9 cellular contexts compared by ENCODE assay signal in genomic region chr3:122858373-122858772, GRCh38.
DNase-seq lines count a peak whose midpoint lies in the region; ATAC-seq, FAIRE-seq and TF ChIP-seq lines count a peak whose summit lies in the region.
"Had no signal": no experiment of that assay in that cellular context is flagged by ENCODE, and none has a peak within 500 bp of the region (broad histone marks: within the 10 kb centered on the region; RNA-seq: fewer than 3 reads in every experiment).

No MANE protein-coding gene starts in this region.

- H3K4me1 ChIP-seq in cardiac muscle cell (ENCODE audit: low read depth) (no peaks in the 10 kb centered on the region), right cardiac atrium (ENCODE audit: control insufficient read depth, insufficient read depth, low read length) (no peaks in the 10 kb centered on the region), upper lobe of right lung (no peaks in the 10 kb centered on the region), suprapubic skin (no peaks in the 10 kb centered on the region)

- H3K27me3 ChIP-seq in cardiac muscle cell (no peaks in the 10 kb centered on the region), right cardiac atrium (ENCODE audit: control insufficient read depth, insufficient read depth) (no peaks in the 10 kb centered on the region), upper lobe of right lung (no peaks in the 10 kb centered on the region), suprapubic skin (no peaks in the 10 kb centered on the region)

- no peak overlapping the region for H3K27ac Mint-ChIP-seq in activated naive CD8-positive, alpha-beta T cell treated with anti-CD3 and anti-CD28 coated beads for 36 hours
- H3K27ac Mint-ChIP-seq: T-helper 1 cell treated with Interleukin-12 subunit alpha and Interleukin-12 subunit beta and Interleukin-4 antibody, amounts not matched to agents 30 μg/mL and 1 μg/mL, for 36 hours had no signal

- DNase-seq in cardiac muscle cell (ENCODE audit: low read depth in 1 of 2, low spot score in 1 of 2) (peak in 1 of 2 donors; percentile 58), right cardiac atrium (no peak), RCC 7860 (ENCODE audit: low spot score) (peak; percentile 18), fibroblast of villous mesenchyme (ENCODE audit: low read depth) (peak; percentile 26), upper lobe of right lung (no peak), suprapubic skin (ENCODE audit: low spot score in 2 of 2) (no peak)
- no peak for DNase-seq in activated naive CD8-positive, alpha-beta T cell treated with anti-CD3 and anti-CD28 coated beads for 36 hours

- H3K27ac ChIP-seq in cardiac muscle cell (no peak overlapping the region), right cardiac atrium (ENCODE audit: low read length) (no peak overlapping the region), upper lobe of right lung (no peak overlapping the region), suprapubic skin (no peak overlapping the region)

- TF ChIP-seq EP300 in suprapubic skin (IDR thresholded peaks at IDR 0.05): no peak

- TF ChIP-seq POLR2A in suprapubic skin (IDR thresholded peaks at IDR 0.05): no peak

- TF ChIP-seq CTCF in cardiac muscle cell (IDR thresholded peaks at IDR 0.05; ENCODE audit: low read depth, low read length) (peak; percentile 47), fibroblast of villous mesenchyme (IDR thresholded peaks at IDR 0.05; ENCODE audit: insufficient read depth, low read depth, low read length) (peak; percentile 23), upper lobe of right lung (IDR thresholded peaks at IDR 0.05) (peak; percentile 41), suprapubic skin (IDR thresholded peaks at IDR 0.05) (no peak)

- no peak for ATAC-seq in right cardiac atrium
- ATAC-seq in upper lobe of right lung: no peak
- ATAC-seq in GM21360 (IDR thresholded peaks at IDR 0.05; ENCODE audit: unreplicated experiment): no peak

- intact Hi-C loops in right cardiac atrium (cut with DNase I): no loop called here
- intact Hi-C loops in upper lobe of right lung (cut with DNase I): no loop called here

- H3K4me1 Mint-ChIP-seq in activated naive CD8-positive, alpha-beta T cell treated with anti-CD3 and anti-CD28 coated beads for 36 hours: peaks cover 10% of the 10 kb centered on the region

- no peaks in the 10 kb centered on the region for H3K27me3 Mint-ChIP-seq in activated naive CD8-positive, alpha-beta T cell treated with anti-CD3 and anti-CD28 coated beads for 36 hours

- H3K9me3 ChIP-seq in cardiac muscle cell (ENCODE audit: low read depth) (no peaks in the 10 kb centered on the region), right cardiac atrium (ENCODE audit: control insufficient read depth, low read length) (no peaks in the 10 kb centered on the region), upper lobe of right lung (no peaks in the 10 kb centered on the region), suprapubic skin (no peaks in the 10 kb centered on the region)

- H3K4me3 Mint-ChIP-seq in activated naive CD8-positive, alpha-beta T cell treated with anti-CD3 and anti-CD28 coated beads for 36 hours: no peak overlapping the region
- H3K4me3 Mint-ChIP-seq: T-helper 1 cell treated with Interleukin-12 subunit alpha and Interleukin-12 subunit beta and Interleukin-4 antibody, amounts not matched to agents 30 μg/mL and 1 μg/mL, for 36 hours had no signal

- WGBS in right cardiac atrium: 89% methylated on average over 1 of the region's 1 CpG
- WGBS in suprapubic skin: 93% methylated on average over 1 of the region's 1 CpG

- no peaks in the 10 kb centered on the region for H3K9me3 Mint-ChIP-seq in activated naive CD8-positive, alpha-beta T cell treated with anti-CD3 and anti-CD28 coated beads for 36 hours
- H3K9me3 Mint-ChIP-seq: T-helper 1 cell treated with Interleukin-12 subunit alpha and Interleukin-12 subunit beta and Interleukin-4 antibody, amounts not matched to agents 30 μg/mL and 1 μg/mL, for 36 hours had no signal

- H3K4me3 ChIP-seq in cardiac muscle cell (no peak overlapping the region), right cardiac atrium (ENCODE audit: low read length) (no peak overlapping the region), fibroblast of villous mesenchyme (ENCODE audit: low read depth, low read length) (no peak overlapping the region), upper lobe of right lung (no peak overlapping the region), suprapubic skin (no peak overlapping the region)

- H3K36me3 Mint-ChIP-seq in activated naive CD8-positive, alpha-beta T cell treated with anti-CD3 and anti-CD28 coated beads for 36 hours: peaks cover 5% of the 10 kb centered on the region

- no peaks in the 10 kb centered on the region for H3K36me3 ChIP-seq in cardiac muscle cell
- peaks cover 22% of the 10 kb centered on the region for H3K36me3 ChIP-seq in upper lobe of right lung
- peaks cover 23% of the 10 kb centered on the region for H3K36me3 ChIP-seq in suprapubic skin

- peak; percentile 76 for FAIRE-seq in RCC 7860 (lab: Jason Lieb, UNC)

Comparison
In these comparisons a context has a peak if more than half of its experiments do, and no peak if none do; other contexts are left out.
1. DNase-seq: peak in RCC 7860 (single experiment) and fibroblast of villous mesenchyme (single experiment); none in right cardiac atrium (0 of 3), upper lobe of right lung (single experiment), suprapubic skin (0 of 2) and activated naive CD8-positive, alpha-beta T cell treated with anti-CD3 and anti-CD28 coated beads for 36 hours (single experiment).
2. CTCF ChIP-seq: peak in cardiac muscle cell (single experiment), fibroblast of villous mesenchyme (single experiment) and upper lobe of right lung (single experiment); none in suprapubic skin (0 of 2).